In the genomic region with DNA sequence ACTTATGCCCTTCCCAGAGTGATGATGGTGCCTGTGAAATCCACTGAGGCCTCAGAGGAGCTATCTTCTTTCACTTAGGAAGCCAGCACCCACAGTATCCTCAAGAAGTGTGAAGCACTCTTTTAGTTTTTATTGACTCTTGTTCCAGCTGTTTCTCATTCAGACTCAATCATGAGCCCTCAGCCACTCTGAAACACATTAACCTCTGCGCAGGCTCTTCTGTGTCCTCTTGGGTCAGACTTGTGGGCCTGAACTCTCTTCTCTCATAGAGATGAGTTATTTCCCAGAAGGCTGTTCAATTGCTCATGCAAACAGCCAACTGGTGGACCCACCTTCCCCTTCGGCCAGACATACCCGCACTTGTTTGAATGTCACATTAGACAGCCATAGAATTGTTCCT, we compare ENCODE assay signal across 1 cellular context.
TF ChIP-seq lines count a peak whose summit lies in the region.

No MANE protein-coding gene starts in this region.

TF ChIP-seq in IMR-90, 13 proteins besides CTCF, POLR2A, EP300 and RAD21:
- no peak for TF ChIP-seq MAFK (IDR thresholded peaks at IDR 0.05; ENCODE audit: low read depth, low read length)
- TF ChIP-seq NFE2L2 (IDR thresholded peaks at IDR 0.05; ENCODE audit: low read depth, low read length), result no peak
- no peak for TF ChIP-seq BHLHE40 (IDR thresholded peaks at IDR 0.05; ENCODE audit: low read depth, low read length)
- TF ChIP-seq, protein P1, sequence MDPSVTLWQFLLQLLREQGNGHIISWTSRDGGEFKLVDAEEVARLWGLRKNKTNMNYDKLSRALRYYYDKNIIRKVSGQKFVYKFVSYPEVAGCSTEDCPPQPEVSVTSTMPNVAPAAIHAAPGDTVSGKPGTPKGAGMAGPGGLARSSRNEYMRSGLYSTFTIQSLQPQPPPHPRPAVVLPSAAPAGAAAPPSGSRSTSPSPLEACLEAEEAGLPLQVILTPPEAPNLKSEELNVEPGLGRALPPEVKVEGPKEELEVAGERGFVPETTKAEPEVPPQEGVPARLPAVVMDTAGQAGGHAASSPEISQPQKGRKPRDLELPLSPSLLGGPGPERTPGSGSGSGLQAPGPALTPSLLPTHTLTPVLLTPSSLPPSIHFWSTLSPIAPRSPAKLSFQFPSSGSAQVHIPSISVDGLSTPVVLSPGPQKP (IDR thresholded peaks at IDR 0.05; ENCODE audit: borderline replicate concordance, low read depth, low read length), result no peak
- no peak for TF ChIP-seq FOS (IDR thresholded peaks at IDR 0.05; ENCODE audit: low read depth, low read length)
- TF ChIP-seq CEBPB (IDR thresholded peaks at IDR 0.05; ENCODE audit: low read depth, low read length), result no peak
- no peak for TF ChIP-seq RFX5 (IDR thresholded peaks at IDR 0.05; ENCODE audit: low read depth, low read length)
- TF ChIP-seq RCOR1 (IDR thresholded peaks at IDR 0.05; ENCODE audit: insufficient replicate concordance, low read length), result no peak
- TF ChIP-seq MXI1 (IDR thresholded peaks at IDR 0.05; ENCODE audit: borderline replicate concordance, low read depth, low read length), result no peak
- TF ChIP-seq SMC3 (IDR thresholded peaks at IDR 0.05; ENCODE audit: low read depth, low read length), result no peak
- TF ChIP-seq, protein P2, sequence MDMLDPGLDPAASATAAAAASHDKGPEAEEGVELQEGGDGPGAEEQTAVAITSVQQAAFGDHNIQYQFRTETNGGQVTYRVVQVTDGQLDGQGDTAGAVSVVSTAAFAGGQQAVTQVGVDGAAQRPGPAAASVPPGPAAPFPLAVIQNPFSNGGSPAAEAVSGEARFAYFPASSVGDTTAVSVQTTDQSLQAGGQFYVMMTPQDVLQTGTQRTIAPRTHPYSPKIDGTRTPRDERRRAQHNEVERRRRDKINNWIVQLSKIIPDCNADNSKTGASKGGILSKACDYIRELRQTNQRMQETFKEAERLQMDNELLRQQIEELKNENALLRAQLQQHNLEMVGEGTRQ (IDR thresholded peaks at IDR 0.05; ENCODE audit: low read depth, low read length), result no peak
- no peak for TF ChIP-seq MAZ (IDR thresholded peaks at IDR 0.05; ENCODE audit: borderline replicate concordance, low read depth, low read length)
- TF ChIP-seq CHD1 (IDR thresholded peaks at IDR 0.05; ENCODE audit: low read depth, low read length), result no peak
